ENCODE assay signal across 32 cellular contexts in genomic region chr6:17530321-17530835, GRCh38.
"Had no signal": no experiment of that assay in that cellular context is flagged by ENCODE, and none has a peak within 500 bp of the region (broad histone marks: within the 10 kb centered on the region; RNA-seq: fewer than 3 reads in every experiment).

No MANE protein-coding gene starts in this region.

- H3K27me3 ChIP-seq: adrenal gland, body of pancreas had no signal

- H3K36me3 ChIP-seq: adrenal gland had no signal

- H3K4me3 Mint-ChIP-seq: activated CD4-positive, alpha-beta T cell treated with anti-CD3 and anti-CD28 coated beads, Interleukin-2, amount 10 ng/mL, durations not matched to agents 7 days and 5 days; activated CD8-positive, alpha-beta T cell treated with anti-CD3 and anti-CD28 coated beads for 36 hours; activated naive CD4-positive, alpha-beta T cell treated with anti-CD3 and anti-CD28 coated beads for 36 hours; activated naive CD4-positive, alpha-beta T cell treated with anti-CD3 and anti-CD28 coated beads, Interleukin-2, amount 50 U/mL, for 24 hours; activated naive CD8-positive, alpha-beta T cell treated with anti-CD3 and anti-CD28 coated beads for 36 hours; activated naive CD8-positive, alpha-beta T cell treated with anti-CD3 and anti-CD28 coated beads, Interleukin-2, amount 50 U/mL, for 24 hours; activated T-helper 1 cell treated with anti-CD3 and anti-CD28 coated beads, Interleukin-12 subunit alpha, Interleukin-12 subunit beta, Interleukin-2, Interleukin-4 antibody, amounts not matched to agents 30 ng/mL and 10 ng/mL and 1 ng/mL, durations not matched to agents 14 hours and 24 hours and 36 hours; effector memory CD8-positive, alpha-beta T cell; T-helper 17 cell; T-helper 2 cell treated with Interferon-gamma antibody and Interleukin-4, amounts not matched to agents 5 μg/mL and 100 μg/mL, for 36 hours; WTC11 had no signal

- H3K27ac ChIP-seq: adrenal gland, body of pancreas, epithelial cell of prostate, VCaP had no signal

- H3K36me3 Mint-ChIP-seq: activated naive CD4-positive, alpha-beta T cell treated with anti-CD3 and anti-CD28 coated beads, Interleukin-2, amount 50 U/mL, for 24 hours; activated naive CD8-positive, alpha-beta T cell treated with anti-CD3 and anti-CD28 coated beads for 36 hours had no signal

- ATAC-seq: activated CD8-positive, alpha-beta T cell treated with anti-CD3 and anti-CD28 coated beads for 36 hours; activated naive CD8-positive, alpha-beta T cell treated with anti-CD3 and anti-CD28 coated beads, Interleukin-2, amount 50 U/mL, for 24 hours; body of pancreas; effector memory CD8-positive, alpha-beta T cell; T-helper 17 cell; WTC11 had no signal

- H3K9me3 ChIP-seq: adrenal gland, body of pancreas had no signal

- DNase-seq: activated CD4-positive, alpha-beta T cell treated with anti-CD3 and anti-CD28 coated beads for 1 hour; activated CD4-positive, alpha-beta T cell treated with anti-CD3 and anti-CD28 coated beads for 4 hours; activated CD4-positive, alpha-beta T cell treated with anti-CD3 and anti-CD28 coated beads, Interleukin-2, amount 10 ng/mL, durations not matched to agents 7 days and 5 days; activated CD4-positive, alpha-beta T cell treated with anti-CD3 and anti-CD28 coated beads, Interleukin-2, amount 50 U/mL, for 4 hours; activated CD8-positive, alpha-beta memory T cell treated with anti-CD3 and anti-CD28 coated beads for 24 hours; activated CD8-positive, alpha-beta T cell treated with anti-CD3 and anti-CD28 coated beads for 36 hours; activated effector memory CD4-positive, alpha-beta T cell treated with anti-CD3 and anti-CD28 coated beads, Interleukin-2, amount 50 U/mL, for 16 hours; activated naive CD4-positive, alpha-beta T cell treated with anti-CD3 and anti-CD28 coated beads for 36 hours; activated naive CD8-positive, alpha-beta T cell treated with anti-CD3 and anti-CD28 coated beads for 36 hours; activated naive CD8-positive, alpha-beta T cell treated with anti-CD3 and anti-CD28 coated beads, Interleukin-2, amount 50 U/mL, for 24 hours; activated T-cell treated with anti-CD3 and anti-CD28 coated beads, Interleukin-2, amount 50 U/mL, for 1 hour; activated T-cell treated with anti-CD3 and anti-CD28 coated beads, Interleukin-2, amount 50 U/mL, for 48 hours; adrenal gland; amygdala; aorta; body of pancreas; caudate nucleus; cortex of kidney; dermis blood vessel endothelial cell; effector CD4-positive, alpha-beta T cell; effector memory CD8-positive, alpha-beta T cell; foreskin fibroblast; T-helper 1 cell; T-helper 17 cell; T1000 had no signal

- H3K4me1 Mint-ChIP-seq: activated CD4-positive, alpha-beta T cell treated with anti-CD3 and anti-CD28 coated beads, Interleukin-2, amount 10 ng/mL, durations not matched to agents 7 days and 5 days; activated naive CD4-positive, alpha-beta T cell treated with anti-CD3 and anti-CD28 coated beads, Interleukin-2, amount 50 U/mL, for 24 hours; activated naive CD8-positive, alpha-beta T cell treated with anti-CD3 and anti-CD28 coated beads, Interleukin-2, amount 50 U/mL, for 24 hours; WTC11 had no signal

- H3K4me1 ChIP-seq: adrenal gland, body of pancreas had no signal

- H3K27ac Mint-ChIP-seq: activated CD4-positive, alpha-beta T cell treated with anti-CD3 and anti-CD28 coated beads, Interleukin-2, amount 10 ng/mL, durations not matched to agents 7 days and 5 days; activated CD8-positive, alpha-beta T cell treated with anti-CD3 and anti-CD28 coated beads for 36 hours; activated naive CD4-positive, alpha-beta T cell treated with anti-CD3 and anti-CD28 coated beads for 36 hours; activated naive CD4-positive, alpha-beta T cell treated with anti-CD3 and anti-CD28 coated beads, Interleukin-2, amount 50 U/mL, for 24 hours; activated naive CD8-positive, alpha-beta T cell treated with anti-CD3 and anti-CD28 coated beads for 36 hours; activated naive CD8-positive, alpha-beta T cell treated with anti-CD3 and anti-CD28 coated beads, Interleukin-2, amount 50 U/mL, for 24 hours; activated T-helper 1 cell treated with anti-CD3 and anti-CD28 coated beads, Interleukin-12 subunit alpha, Interleukin-12 subunit beta, Interleukin-2, Interleukin-4 antibody, amounts not matched to agents 30 ng/mL and 10 ng/mL and 1 ng/mL, durations not matched to agents 14 hours and 24 hours and 36 hours; activated T-helper 2 cell treated with anti-CD3 and anti-CD28 coated beads, Interferon-gamma antibody, Interleukin-2, Interleukin-4, amounts not matched to agents 10 μg/mL and 5 μg/mL and 100 μg/mL, durations not matched to agents 14 hours and 24 hours and 36 hours; effector memory CD8-positive, alpha-beta T cell; T-helper 17 cell; T-helper 2 cell treated with Interferon-gamma antibody and Interleukin-4, amounts not matched to agents 5 μg/mL and 100 μg/mL, for 36 hours; WTC11 had no signal

- H3K4me3 ChIP-seq: adrenal gland, body of pancreas had no signal

- H3K9me3 Mint-ChIP-seq: activated CD4-positive, alpha-beta T cell treated with anti-CD3 and anti-CD28 coated beads, Interleukin-2, amount 10 ng/mL, durations not matched to agents 7 days and 5 days; activated CD8-positive, alpha-beta T cell treated with anti-CD3 and anti-CD28 coated beads for 36 hours; activated naive CD4-positive, alpha-beta T cell treated with anti-CD3 and anti-CD28 coated beads for 36 hours; activated naive CD4-positive, alpha-beta T cell treated with anti-CD3 and anti-CD28 coated beads, Interleukin-2, amount 50 U/mL, for 24 hours; activated naive CD8-positive, alpha-beta T cell treated with anti-CD3 and anti-CD28 coated beads for 36 hours; activated naive CD8-positive, alpha-beta T cell treated with anti-CD3 and anti-CD28 coated beads, Interleukin-2, amount 50 U/mL, for 24 hours; activated T-helper 1 cell treated with anti-CD3 and anti-CD28 coated beads, Interleukin-12 subunit alpha, Interleukin-12 subunit beta, Interleukin-2, Interleukin-4 antibody, amounts not matched to agents 30 ng/mL and 10 ng/mL and 1 ng/mL, durations not matched to agents 14 hours and 24 hours and 36 hours; activated T-helper 2 cell treated with anti-CD3 and anti-CD28 coated beads, Interferon-gamma antibody, Interleukin-2, Interleukin-4, amounts not matched to agents 10 μg/mL and 5 μg/mL and 100 μg/mL, durations not matched to agents 14 hours and 24 hours and 36 hours; T-helper 2 cell treated with Interferon-gamma antibody and Interleukin-4, amounts not matched to agents 5 μg/mL and 100 μg/mL, for 36 hours had no signal
